ENCODE assay signal across 20 cellular contexts in genomic region chr4:42710761-42711160, GRCh38.
"Had no signal": no experiment of that assay in that cellular context is flagged by ENCODE, and none has a peak within 500 bp of the region (broad histone marks: within the 10 kb centered on the region; RNA-seq: fewer than 3 reads in every experiment).

No MANE protein-coding gene starts in this region.

- H3K36me3 ChIP-seq: colonic mucosa, spleen, thyroid gland, upper lobe of left lung, uterus had no signal

- H3K27ac Mint-ChIP-seq: stimulated activated naive B cell treated with anti-CD40 and anti-IgM and Interleukin-4, amounts not matched to agents 10 μg/mL and 1 μg/mL and 100 μg/mL, for 72 hours; stimulated activated naive CD8-positive, alpha-beta T cell treated with anti-CD3 and anti-CD28 coated beads, Interleukin-15, amount 100 ng/mL, for 72 hours had no signal

- H3K79me2 ChIP-seq: hepatocyte had no signal

- H3K9me3 ChIP-seq: colonic mucosa, spleen, thyroid gland, upper lobe of left lung, uterus had no signal

- H3K27ac ChIP-seq: colonic mucosa, hepatocyte, spleen, upper lobe of left lung, uterus had no signal

- H3K9me3 Mint-ChIP-seq: naive B cell; nephron; stimulated activated naive B cell treated with anti-CD40 and anti-IgM and Interleukin-4, amounts not matched to agents 10 μg/mL and 1 μg/mL and 100 μg/mL, for 72 hours; stimulated activated naive CD8-positive, alpha-beta T cell treated with anti-CD3 and anti-CD28 coated beads, Interleukin-15, amount 100 ng/mL, for 72 hours had no signal

- H3K4me1 Mint-ChIP-seq: naive B cell; stimulated activated naive B cell treated with anti-CD40 and anti-IgM and Interleukin-4, amounts not matched to agents 10 μg/mL and 1 μg/mL and 100 μg/mL, for 72 hours; stimulated activated naive CD8-positive, alpha-beta T cell treated with anti-CD3 and anti-CD28 coated beads, Interleukin-15, amount 100 ng/mL, for 72 hours had no signal

- H3K4me1 ChIP-seq: colonic mucosa, uterus had no signal

- H3K27me3 Mint-ChIP-seq: stimulated activated naive CD8-positive, alpha-beta T cell treated with anti-CD3 and anti-CD28 coated beads, Interleukin-15, amount 100 ng/mL, for 72 hours had no signal

- H3K4me3 ChIP-seq: colonic mucosa, hepatocyte, lung, spleen, thyroid gland, upper lobe of left lung, uterus had no signal

- H2AFZ ChIP-seq: hepatocyte had no signal

- H3K4me2 ChIP-seq: hepatocyte had no signal

- H3K27me3 ChIP-seq: colonic mucosa, hepatocyte, spleen, thyroid gland, upper lobe of left lung, uterus had no signal

- H3K36me3 Mint-ChIP-seq: naive B cell; stimulated activated naive B cell treated with anti-CD40 and anti-IgM and Interleukin-4, amounts not matched to agents 10 μg/mL and 1 μg/mL and 100 μg/mL, for 72 hours had no signal

- H3K4me3 Mint-ChIP-seq: nephron; stimulated activated naive B cell treated with anti-CD40 and anti-IgM and Interleukin-4, amounts not matched to agents 10 μg/mL and 1 μg/mL and 100 μg/mL, for 72 hours; stimulated activated naive CD8-positive, alpha-beta T cell treated with anti-CD3 and anti-CD28 coated beads, Interleukin-15, amount 100 ng/mL, for 72 hours had no signal

- DNase-seq: colonic mucosa; dermis blood vessel endothelial cell; effector CD4-positive, alpha-beta T cell; kidney; left colon; left ventricle myocardium superior; mesenchymal stem cell; naive B cell; occipital lobe; spleen; stimulated activated CD4-positive, alpha-beta T cell treated with anti-CD3 and anti-CD28 coated beads, Interleukin-2, amount 100 ng/mL, for 24 hours; stimulated activated CD4-positive, alpha-beta T cell treated with anti-CD3 and anti-CD28 coated beads, Interleukin-4, amount 100 ng/mL, for 4 hours; stimulated activated naive B cell treated with anti-CD40 and anti-IgM and Interleukin-4, amounts not matched to agents 10 μg/mL and 1 μg/mL and 100 μg/mL, for 72 hours; stimulated activated naive CD8-positive, alpha-beta T cell treated with anti-CD3 and anti-CD28 coated beads, Interleukin-15, amount 100 ng/mL, for 72 hours; thyroid gland; upper lobe of left lung; uterus had no signal
